In genomic region chr7:17952387-17952786, GRCh38 we compare ENCODE assay signal across 13 cellular contexts. TPM values are rescaled to one million over a fixed set of nuclear protein-coding genes. Genes with fewer than 3 reads are reported as not detected.
DNase-seq lines count a peak whose midpoint lies in the region; ATAC-seq lines count a peak whose summit lies in the region.
"Had no signal": no experiment of that assay in that cellular context is flagged by ENCODE, and none has a peak within 500 bp of the region (broad histone marks: within the 10 kb centered on the region; RNA-seq: fewer than 3 reads in every experiment).

No MANE protein-coding gene starts in this region.

- H3K27ac ChIP-seq in right cardiac atrium (ENCODE audit: low read length) = no peak overlapping the region
- H3K27ac ChIP-seq: 22Rv1, upper lobe of left lung had no signal

- no peak overlapping the region for H3K4me3 Mint-ChIP-seq in activated naive CD8-positive, alpha-beta T cell treated with anti-CD3 and anti-CD28 coated beads, Interleukin-2, amount 50 U/mL, for 24 hours

- H3K4me1 ChIP-seq in right cardiac atrium (ENCODE audit: control insufficient read depth, insufficient read depth, low read length) = no peaks in the 10 kb centered on the region
- H3K4me1 ChIP-seq: upper lobe of left lung had no signal

- no peaks in the 10 kb centered on the region for H3K27me3 ChIP-seq in right cardiac atrium (ENCODE audit: control insufficient read depth, insufficient read depth)
- H3K27me3 ChIP-seq: upper lobe of left lung had no signal

- H3K9me3 Mint-ChIP-seq in activated naive CD8-positive, alpha-beta T cell treated with anti-CD3 and anti-CD28 coated beads, Interleukin-2, amount 50 U/mL, for 24 hours = no peaks in the 10 kb centered on the region

- H3K4me1 Mint-ChIP-seq in activated naive CD8-positive, alpha-beta T cell treated with anti-CD3 and anti-CD28 coated beads, Interleukin-2, amount 50 U/mL, for 24 hours = peaks cover 22% of the 10 kb centered on the region

- WGBS in right cardiac atrium = 93% methylated on average over 2 of the region's 2 CpGs

- DNase-seq in activated CD4-positive, CD25-positive, alpha-beta regulatory T cell treated with anti-CD3 and anti-CD28 coated beads, Interleukin-2, amount 50 U/mL, for 72 hours = no peak
- peak; percentile 4 for DNase-seq in activated naive CD8-positive, alpha-beta T cell treated with anti-CD3 and anti-CD28 coated beads, Interleukin-2, amount 50 U/mL, for 24 hours
- DNase-seq in NCI-H1436 (lab: John Stamatoyannopoulos, UW) (no peak), right cardiac atrium (no peak)
- DNase-seq: anterior cingulate cortex, mesenchymal stem cell, NCI-H1105 treated with DMSO at 0.1 percent for 48 hours, upper lobe of left lung had no signal

- H3K27ac Mint-ChIP-seq in activated naive CD8-positive, alpha-beta T cell treated with anti-CD3 and anti-CD28 coated beads, Interleukin-2, amount 50 U/mL, for 24 hours = no peak overlapping the region

- peak; percentile 90 to 94 for ATAC-seq in activated CD4-positive, CD25-positive, alpha-beta regulatory T cell treated with anti-CD3 and anti-CD28 coated beads, Interleukin-2, amount 50 U/mL, for 24 hours
- ATAC-seq in GM21447 (IDR thresholded peaks at IDR 0.05; ENCODE audit: unreplicated experiment) (peak; percentile 100), HG03139 (IDR thresholded peaks at IDR 0.05; ENCODE audit: unreplicated experiment) (peak; percentile 100), esophagus mucosa (no peak), right cardiac atrium (no peak)
- peak; percentile 99 for ATAC-seq in activated naive CD8-positive, alpha-beta T cell treated with anti-CD3 and anti-CD28 coated beads, Interleukin-2, amount 50 U/mL, for 24 hours

- no peaks in the 10 kb centered on the region for H3K9me3 ChIP-seq in right cardiac atrium (ENCODE audit: control insufficient read depth, low read length)
- H3K9me3 ChIP-seq: upper lobe of left lung had no signal

- intact Hi-C loops in right cardiac atrium (cut with DNase I) = no loop called here

- H3K36me3 Mint-ChIP-seq in activated naive CD8-positive, alpha-beta T cell treated with anti-CD3 and anti-CD28 coated beads, Interleukin-2, amount 50 U/mL, for 24 hours (ENCODE audit: low read depth) = no peaks in the 10 kb centered on the region

- H3K4me3 ChIP-seq in right cardiac atrium (ENCODE audit: low read length) = no peak overlapping the region
- H3K4me3 ChIP-seq: upper lobe of left lung had no signal

- H3K27me3 Mint-ChIP-seq in activated naive CD8-positive, alpha-beta T cell treated with anti-CD3 and anti-CD28 coated beads, Interleukin-2, amount 50 U/mL, for 24 hours = peaks cover 4% of the 10 kb centered on the region

RNA-seq across cellular contexts. Expression of gene SNX13, which starts 12.1 kb away (rescaled TPM):
- 32.1 TPM for total RNA-seq in esophagus mucosa
- 10 to 100 TPM; 41.9 to 50.8 (median 47.9) TPM for total RNA-seq in right cardiac atrium
- polyA plus RNA-seq in right cardiac atrium = 11.4 TPM

Comparison
In these comparisons a context has a peak if more than half of its experiments do, and no peak if none do; other contexts are left out.
1. ATAC-seq: peak in activated CD4-positive, CD25-positive, alpha-beta regulatory T cell treated with anti-CD3 and anti-CD28 coated beads, Interleukin-2, amount 50 U/mL, for 24 hours (2 of 2), GM21447 (single experiment), HG03139 (single experiment) and activated naive CD8-positive, alpha-beta T cell treated with anti-CD3 and anti-CD28 coated beads, Interleukin-2, amount 50 U/mL, for 24 hours (single experiment); none in esophagus mucosa (single experiment) and right cardiac atrium (0 of 2).